In genomic region chr17:57284583-57284982, GRCh38 we compare ENCODE assay signal across 2 cellular contexts.
TF ChIP-seq lines count a peak whose summit lies in the region.

No MANE protein-coding gene starts in this region.

TF ChIP-seq in GM23338, 12 proteins besides CTCF, POLR2A, EP300 and RAD21 (continued from another document):
- TF ChIP-seq ZNF462 (CRISPR knock-in tag; IDR thresholded peaks at IDR 0.05) (no peak), REST (IDR thresholded peaks at IDR 0.05; ENCODE audit: unreplicated experiment) (no peak), JUNB (IDR thresholded peaks at IDR 0.05; ENCODE audit: unreplicated experiment) (no peak), ETS1 (IDR thresholded peaks at IDR 0.05) (no peak), CREB1 (CRISPR knock-in tag; IDR thresholded peaks at IDR 0.05; ENCODE audit: low read depth) (no peak), EZH2 (IDR thresholded peaks at IDR 0.05; ENCODE audit: low read depth, unreplicated experiment) (no peak), ZNF114 (CRISPR knock-in tag; IDR thresholded peaks at IDR 0.05) (no peak), EZH2phosphoT487 (IDR thresholded peaks at IDR 0.05; ENCODE audit: unreplicated experiment) (no peak)

TF ChIP-seq in SK-N-SH treated with all-trans-retinoic acid at 6 μM for 48 hours, 23 proteins besides CTCF, POLR2A, EP300 and RAD21 (continued from another document):
- no peak for TF ChIP-seq CREB5 (CRISPR knock-in tag; IDR thresholded peaks at IDR 0.05; ENCODE audit: low read depth)
